In the genomic region with DNA sequence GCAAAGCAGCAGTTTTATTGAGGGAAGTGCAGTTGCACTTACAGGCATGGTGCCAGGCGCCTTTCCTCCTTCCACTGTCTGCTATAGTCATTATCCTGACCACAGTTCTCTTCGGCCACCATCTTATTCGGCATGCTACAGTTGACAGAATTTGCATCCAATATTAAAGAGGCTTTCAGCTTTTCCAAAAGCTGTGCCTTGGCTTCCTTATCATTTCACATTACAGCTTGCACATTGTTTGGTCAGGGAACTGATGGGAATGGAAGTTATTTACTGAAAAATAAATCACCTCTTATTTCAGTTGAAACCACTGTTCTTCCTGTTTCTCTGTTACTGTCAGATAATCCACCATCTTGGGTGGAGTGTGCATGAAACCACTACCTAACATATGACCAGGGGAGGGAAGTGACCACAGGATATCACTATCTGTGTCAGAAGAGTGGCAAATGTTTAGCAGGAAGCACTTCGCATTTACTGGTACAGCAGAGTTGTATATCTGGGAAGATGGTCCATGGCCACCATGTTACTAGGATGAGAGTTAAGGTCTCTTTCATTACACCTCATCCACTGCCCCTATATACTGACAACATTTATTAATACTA, we compare ENCODE assay signal across 1 cellular context.
A peak's percentile ranks its signal among the peaks of the same experiment; 100 is the strongest.
TF ChIP-seq lines count a peak whose summit lies in the region.

No MANE protein-coding gene starts in this region.

TF ChIP-seq in K562, 482 proteins besides CTCF, POLR2A, EP300 and RAD21 (continued from another document and continues in another):
- TF ChIP-seq, protein P1, sequence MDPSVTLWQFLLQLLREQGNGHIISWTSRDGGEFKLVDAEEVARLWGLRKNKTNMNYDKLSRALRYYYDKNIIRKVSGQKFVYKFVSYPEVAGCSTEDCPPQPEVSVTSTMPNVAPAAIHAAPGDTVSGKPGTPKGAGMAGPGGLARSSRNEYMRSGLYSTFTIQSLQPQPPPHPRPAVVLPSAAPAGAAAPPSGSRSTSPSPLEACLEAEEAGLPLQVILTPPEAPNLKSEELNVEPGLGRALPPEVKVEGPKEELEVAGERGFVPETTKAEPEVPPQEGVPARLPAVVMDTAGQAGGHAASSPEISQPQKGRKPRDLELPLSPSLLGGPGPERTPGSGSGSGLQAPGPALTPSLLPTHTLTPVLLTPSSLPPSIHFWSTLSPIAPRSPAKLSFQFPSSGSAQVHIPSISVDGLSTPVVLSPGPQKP (CRISPR knock-in tag; IDR thresholded peaks at IDR 0.05): no peak
- TF ChIP-seq ZNF445 (CRISPR knock-in tag; IDR thresholded peaks at IDR 0.05; ENCODE audit: low read depth) (no peak), BACH1 (tag; IDR thresholded peaks at IDR 0.05) (peak; percentile 81; the same call in 1 of the 2 replicates), RNF2 (IDR thresholded peaks at IDR 0.05) (peak; percentile 99), MBD2 (IDR thresholded peaks at IDR 0.05; ENCODE audit: borderline replicate concordance, low read depth) (peak; percentile 83), MTF1 (CRISPR knock-in tag; IDR thresholded peaks at IDR 0.05; ENCODE audit: borderline replicate concordance) (no peak), ZBTB7A (IDR thresholded peaks at IDR 0.05; ENCODE audit: borderline replicate concordance, control insufficient read depth, low read depth, low read length) (no peak), RFX5 (IDR thresholded peaks at IDR 0.05; ENCODE audit: low read depth, low read length) (no peak), ZNF184 (CRISPR knock-in tag; IDR thresholded peaks at IDR 0.05) (no peak), ZNF174 (CRISPR knock-in tag; IDR thresholded peaks at IDR 0.05) (no peak; the same call in 1 of the 2 replicates), CBFA2T3 (IDR thresholded peaks at IDR 0.05) (peak; percentile 97), ARID2 (IDR thresholded peaks at IDR 0.05) (no peak), GATAD2B (IDR thresholded peaks at IDR 0.05; ENCODE audit: borderline replicate concordance) (peak; percentile 91), CHCHD3 (CRISPR knock-in tag; IDR thresholded peaks at IDR 0.05) (no peak), POLR2B (IDR thresholded peaks at IDR 0.05; ENCODE audit: low read depth, partially characterized antibody) (no peak), SOX6 (IDR thresholded peaks at IDR 0.05) (peak; percentile 92), CAMTA2 (CRISPR knock-in tag; conservative IDR thresholded peaks at IDR 0.05) (no peak), ZNF263 (CRISPR knock-in tag; IDR thresholded peaks at IDR 0.05; ENCODE audit: borderline replicate concordance) (no peak), NCOR1 (IDR thresholded peaks at IDR 0.05) (peak; percentile 92), ADNP (tag; IDR thresholded peaks at IDR 0.05) (peak; percentile 77; the same call in 1 of the 2 replicates), ZNF165 (CRISPR knock-in tag; IDR thresholded peaks at IDR 0.05; ENCODE audit: borderline replicate concordance) (no peak), ZNF316 (IDR thresholded peaks at IDR 0.05) (no peak), HMG20B (CRISPR knock-in tag; IDR thresholded peaks at IDR 0.05) (peak; percentile 58; the same call in 1 of the 2 replicates), SREBF1 (IDR thresholded peaks at IDR 0.05; ENCODE audit: borderline replicate concordance, low read depth, low read length) (no peak), BRD4 (IDR thresholded peaks at IDR 0.05) (peak; percentile 57; the same call in 1 of the 2 replicates), SMAD4 (CRISPR knock-in tag; conservative IDR thresholded peaks at IDR 0.05) (peak; percentile 77), CREBBP (IDR thresholded peaks at IDR 0.05; ENCODE audit: low read depth, low read length) (no peak), PYGO2 (tag; IDR thresholded peaks at IDR 0.05) (peak; percentile 65), RBM22 (IDR thresholded peaks at IDR 0.05; ENCODE audit: low read depth, low read length, poor library complexity, severe bottlenecking) (no peak), ATF1 (CRISPR knock-in tag; IDR thresholded peaks at IDR 0.05) (no peak), ATF1 (tag; IDR thresholded peaks at IDR 0.05) (peak; percentile 54), SRF (CRISPR knock-in tag; IDR thresholded peaks at IDR 0.05) (no peak), ZKSCAN8 (CRISPR knock-in tag; IDR thresholded peaks at IDR 0.05) (peak; percentile 83; the same call in 1 of the 2 replicates)
- TF ChIP-seq, protein P2, sequence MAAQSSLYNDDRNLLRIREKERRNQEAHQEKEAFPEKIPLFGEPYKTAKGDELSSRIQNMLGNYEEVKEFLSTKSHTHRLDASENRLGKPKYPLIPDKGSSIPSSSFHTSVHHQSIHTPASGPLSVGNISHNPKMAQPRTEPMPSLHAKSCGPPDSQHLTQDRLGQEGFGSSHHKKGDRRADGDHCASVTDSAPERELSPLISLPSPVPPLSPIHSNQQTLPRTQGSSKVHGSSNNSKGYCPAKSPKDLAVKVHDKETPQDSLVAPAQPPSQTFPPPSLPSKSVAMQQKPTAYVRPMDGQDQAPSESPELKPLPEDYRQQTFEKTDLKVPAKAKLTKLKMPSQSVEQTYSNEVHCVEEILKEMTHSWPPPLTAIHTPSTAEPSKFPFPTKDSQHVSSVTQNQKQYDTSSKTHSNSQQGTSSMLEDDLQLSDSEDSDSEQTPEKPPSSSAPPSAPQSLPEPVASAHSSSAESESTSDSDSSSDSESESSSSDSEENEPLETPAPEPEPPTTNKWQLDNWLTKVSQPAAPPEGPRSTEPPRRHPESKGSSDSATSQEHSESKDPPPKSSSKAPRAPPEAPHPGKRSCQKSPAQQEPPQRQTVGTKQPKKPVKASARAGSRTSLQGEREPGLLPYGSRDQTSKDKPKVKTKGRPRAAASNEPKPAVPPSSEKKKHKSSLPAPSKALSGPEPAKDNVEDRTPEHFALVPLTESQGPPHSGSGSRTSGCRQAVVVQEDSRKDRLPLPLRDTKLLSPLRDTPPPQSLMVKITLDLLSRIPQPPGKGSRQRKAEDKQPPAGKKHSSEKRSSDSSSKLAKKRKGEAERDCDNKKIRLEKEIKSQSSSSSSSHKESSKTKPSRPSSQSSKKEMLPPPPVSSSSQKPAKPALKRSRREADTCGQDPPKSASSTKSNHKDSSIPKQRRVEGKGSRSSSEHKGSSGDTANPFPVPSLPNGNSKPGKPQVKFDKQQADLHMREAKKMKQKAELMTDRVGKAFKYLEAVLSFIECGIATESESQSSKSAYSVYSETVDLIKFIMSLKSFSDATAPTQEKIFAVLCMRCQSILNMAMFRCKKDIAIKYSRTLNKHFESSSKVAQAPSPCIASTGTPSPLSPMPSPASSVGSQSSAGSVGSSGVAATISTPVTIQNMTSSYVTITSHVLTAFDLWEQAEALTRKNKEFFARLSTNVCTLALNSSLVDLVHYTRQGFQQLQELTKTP (IDR thresholded peaks at IDR 0.05; ENCODE audit: low read depth in 1 of 2, partially characterized antibody in 2 of 2): peak in 1 of 2 experiments; percentile 81
- TF ChIP-seq, protein P3, sequence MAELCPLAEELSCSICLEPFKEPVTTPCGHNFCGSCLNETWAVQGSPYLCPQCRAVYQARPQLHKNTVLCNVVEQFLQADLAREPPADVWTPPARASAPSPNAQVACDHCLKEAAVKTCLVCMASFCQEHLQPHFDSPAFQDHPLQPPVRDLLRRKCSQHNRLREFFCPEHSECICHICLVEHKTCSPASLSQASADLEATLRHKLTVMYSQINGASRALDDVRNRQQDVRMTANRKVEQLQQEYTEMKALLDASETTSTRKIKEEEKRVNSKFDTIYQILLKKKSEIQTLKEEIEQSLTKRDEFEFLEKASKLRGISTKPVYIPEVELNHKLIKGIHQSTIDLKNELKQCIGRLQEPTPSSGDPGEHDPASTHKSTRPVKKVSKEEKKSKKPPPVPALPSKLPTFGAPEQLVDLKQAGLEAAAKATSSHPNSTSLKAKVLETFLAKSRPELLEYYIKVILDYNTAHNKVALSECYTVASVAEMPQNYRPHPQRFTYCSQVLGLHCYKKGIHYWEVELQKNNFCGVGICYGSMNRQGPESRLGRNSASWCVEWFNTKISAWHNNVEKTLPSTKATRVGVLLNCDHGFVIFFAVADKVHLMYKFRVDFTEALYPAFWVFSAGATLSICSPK (IDR thresholded peaks at IDR 0.05; ENCODE audit: borderline replicate concordance): no peak
- TF ChIP-seq, protein P4, sequence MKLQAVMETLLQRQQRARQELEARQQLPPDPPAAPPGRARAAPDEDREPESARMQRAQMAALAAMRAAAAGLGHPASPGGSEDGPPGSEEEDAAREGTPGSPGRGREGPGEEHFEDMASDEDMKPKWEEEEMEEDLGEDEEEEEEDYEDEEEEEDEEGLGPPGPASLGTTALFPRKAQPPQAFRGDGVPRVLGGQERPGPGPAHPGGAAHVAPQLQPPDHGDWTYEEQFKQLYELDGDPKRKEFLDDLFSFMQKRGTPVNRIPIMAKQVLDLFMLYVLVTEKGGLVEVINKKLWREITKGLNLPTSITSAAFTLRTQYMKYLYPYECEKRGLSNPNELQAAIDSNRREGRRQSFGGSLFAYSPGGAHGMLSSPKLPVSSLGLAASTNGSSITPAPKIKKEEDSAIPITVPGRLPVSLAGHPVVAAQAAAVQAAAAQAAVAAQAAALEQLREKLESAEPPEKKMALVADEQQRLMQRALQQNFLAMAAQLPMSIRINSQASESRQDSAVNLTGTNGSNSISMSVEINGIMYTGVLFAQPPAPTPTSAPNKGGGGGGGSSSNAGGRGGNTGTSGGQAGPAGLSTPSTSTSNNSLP (IDR thresholded peaks at IDR 0.05; ENCODE audit: borderline replicate concordance, low read depth, low read length): peak; percentile 90
- TF ChIP-seq, protein P5, sequence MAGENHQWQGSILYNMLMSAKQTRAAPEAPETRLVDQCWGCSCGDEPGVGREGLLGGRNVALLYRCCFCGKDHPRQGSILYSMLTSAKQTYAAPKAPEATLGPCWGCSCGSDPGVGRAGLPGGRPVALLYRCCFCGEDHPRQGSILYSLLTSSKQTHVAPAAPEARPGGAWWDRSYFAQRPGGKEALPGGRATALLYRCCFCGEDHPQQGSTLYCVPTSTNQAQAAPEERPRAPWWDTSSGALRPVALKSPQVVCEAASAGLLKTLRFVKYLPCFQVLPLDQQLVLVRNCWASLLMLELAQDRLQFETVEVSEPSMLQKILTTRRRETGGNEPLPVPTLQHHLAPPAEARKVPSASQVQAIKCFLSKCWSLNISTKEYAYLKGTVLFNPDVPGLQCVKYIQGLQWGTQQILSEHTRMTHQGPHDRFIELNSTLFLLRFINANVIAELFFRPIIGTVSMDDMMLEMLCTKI (IDR thresholded peaks at IDR 0.05; ENCODE audit: partially characterized antibody): no peak
- TF ChIP-seq, protein P6, sequence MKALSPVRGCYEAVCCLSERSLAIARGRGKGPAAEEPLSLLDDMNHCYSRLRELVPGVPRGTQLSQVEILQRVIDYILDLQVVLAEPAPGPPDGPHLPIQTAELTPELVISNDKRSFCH (CRISPR knock-in tag; IDR thresholded peaks at IDR 0.05): no peak
- TF ChIP-seq, protein P6 (tag; IDR thresholded peaks at IDR 0.05): peak; percentile 83; the same call in 1 of the 2 replicates
- TF ChIP-seq, protein P7, sequence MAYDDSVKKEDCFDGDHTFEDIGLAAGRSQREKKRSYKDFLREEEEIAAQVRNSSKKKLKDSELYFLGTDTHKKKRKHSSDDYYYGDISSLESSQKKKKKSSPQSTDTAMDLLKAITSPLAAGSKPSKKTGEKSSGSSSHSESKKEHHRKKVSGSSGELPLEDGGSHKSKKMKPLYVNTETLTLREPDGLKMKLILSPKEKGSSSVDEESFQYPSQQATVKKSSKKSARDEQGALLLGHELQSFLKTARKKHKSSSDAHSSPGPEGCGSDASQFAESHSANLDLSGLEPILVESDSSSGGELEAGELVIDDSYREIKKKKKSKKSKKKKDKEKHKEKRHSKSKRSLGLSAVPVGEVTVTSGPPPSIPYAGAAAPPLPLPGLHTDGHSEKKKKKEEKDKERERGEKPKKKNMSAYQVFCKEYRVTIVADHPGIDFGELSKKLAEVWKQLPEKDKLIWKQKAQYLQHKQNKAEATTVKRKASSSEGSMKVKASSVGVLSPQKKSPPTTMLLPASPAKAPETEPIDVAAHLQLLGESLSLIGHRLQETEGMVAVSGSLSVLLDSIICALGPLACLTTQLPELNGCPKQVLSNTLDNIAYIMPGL (CRISPR knock-in tag; IDR thresholded peaks at IDR 0.05): no peak
- TF ChIP-seq, protein P8, sequence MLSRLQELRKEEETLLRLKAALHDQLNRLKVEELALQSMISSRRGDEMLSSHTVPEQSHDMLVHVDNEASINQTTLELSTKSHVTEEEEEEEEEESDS (CRISPR knock-in tag; IDR thresholded peaks at IDR 0.05): no peak
- TF ChIP-seq, protein P9, sequence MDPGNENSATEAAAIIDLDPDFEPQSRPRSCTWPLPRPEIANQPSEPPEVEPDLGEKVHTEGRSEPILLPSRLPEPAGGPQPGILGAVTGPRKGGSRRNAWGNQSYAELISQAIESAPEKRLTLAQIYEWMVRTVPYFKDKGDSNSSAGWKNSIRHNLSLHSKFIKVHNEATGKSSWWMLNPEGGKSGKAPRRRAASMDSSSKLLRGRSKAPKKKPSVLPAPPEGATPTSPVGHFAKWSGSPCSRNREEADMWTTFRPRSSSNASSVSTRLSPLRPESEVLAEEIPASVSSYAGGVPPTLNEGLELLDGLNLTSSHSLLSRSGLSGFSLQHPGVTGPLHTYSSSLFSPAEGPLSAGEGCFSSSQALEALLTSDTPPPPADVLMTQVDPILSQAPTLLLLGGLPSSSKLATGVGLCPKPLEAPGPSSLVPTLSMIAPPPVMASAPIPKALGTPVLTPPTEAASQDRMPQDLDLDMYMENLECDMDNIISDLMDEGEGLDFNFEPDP (CRISPR knock-in tag; IDR thresholded peaks at IDR 0.05): no peak
- TF ChIP-seq, protein P10, sequence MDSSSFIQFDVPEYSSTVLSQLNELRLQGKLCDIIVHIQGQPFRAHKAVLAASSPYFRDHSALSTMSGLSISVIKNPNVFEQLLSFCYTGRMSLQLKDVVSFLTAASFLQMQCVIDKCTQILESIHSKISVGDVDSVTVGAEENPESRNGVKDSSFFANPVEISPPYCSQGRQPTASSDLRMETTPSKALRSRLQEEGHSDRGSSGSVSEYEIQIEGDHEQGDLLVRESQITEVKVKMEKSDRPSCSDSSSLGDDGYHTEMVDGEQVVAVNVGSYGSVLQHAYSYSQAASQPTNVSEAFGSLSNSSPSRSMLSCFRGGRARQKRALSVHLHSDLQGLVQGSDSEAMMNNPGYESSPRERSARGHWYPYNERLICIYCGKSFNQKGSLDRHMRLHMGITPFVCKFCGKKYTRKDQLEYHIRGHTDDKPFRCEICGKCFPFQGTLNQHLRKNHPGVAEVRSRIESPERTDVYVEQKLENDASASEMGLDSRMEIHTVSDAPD (CRISPR knock-in tag; IDR thresholded peaks at IDR 0.05): no peak
- TF ChIP-seq, protein P11, sequence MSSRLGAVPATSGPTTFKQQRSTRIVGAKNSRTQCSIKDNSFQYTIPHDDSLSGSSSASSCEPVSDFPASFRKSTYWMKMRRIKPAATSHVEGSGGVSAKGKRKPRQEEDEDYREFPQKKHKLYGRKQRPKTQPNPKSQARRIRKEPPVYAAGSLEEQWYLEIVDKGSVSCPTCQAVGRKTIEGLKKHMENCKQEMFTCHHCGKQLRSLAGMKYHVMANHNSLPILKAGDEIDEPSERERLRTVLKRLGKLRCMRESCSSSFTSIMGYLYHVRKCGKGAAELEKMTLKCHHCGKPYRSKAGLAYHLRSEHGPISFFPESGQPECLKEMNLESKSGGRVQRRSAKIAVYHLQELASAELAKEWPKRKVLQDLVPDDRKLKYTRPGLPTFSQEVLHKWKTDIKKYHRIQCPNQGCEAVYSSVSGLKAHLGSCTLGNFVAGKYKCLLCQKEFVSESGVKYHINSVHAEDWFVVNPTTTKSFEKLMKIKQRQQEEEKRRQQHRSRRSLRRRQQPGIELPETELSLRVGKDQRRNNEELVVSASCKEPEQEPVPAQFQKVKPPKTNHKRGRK (tag; IDR thresholded peaks at IDR 0.05): no peak
